ENCODE assay signal across 23 cellular contexts in genomic region chr12:83656004-83656403, GRCh38.
A peak's percentile ranks its signal among the peaks of the same experiment; 100 is the strongest.
DNase-seq lines count a peak whose midpoint lies in the region; ATAC-seq and TF ChIP-seq lines count a peak whose summit lies in the region.
"Had no signal": no experiment of that assay in that cellular context is flagged by ENCODE, and none has a peak within 500 bp of the region (broad histone marks: within the 10 kb centered on the region; RNA-seq: fewer than 3 reads in every experiment).

No MANE protein-coding gene starts in this region.

- no peak overlapping the region for H3K27ac Mint-ChIP-seq in neural progenitor cell
- H3K27ac Mint-ChIP-seq: CD14-positive monocyte; CD4-positive, alpha-beta memory T cell; HFFc6 had no signal

- intact Hi-C loops in PC-3 (cut with micrococcal nuclease) = no loop called here

- DNase-seq in NCI-H748 (lab: John Stamatoyannopoulos, UW; ENCODE audit: unreplicated experiment) (peak; percentile 22), NCI-H748 treated with DMSO at 0.1 percent for 48 hours (lab: John Stamatoyannopoulos, UW) (no peak), PC-3 (peak; percentile 6), epithelial cell of esophagus (ENCODE audit: low read depth) (peak; percentile 11), neural progenitor cell (ENCODE audit: low spot score) (no peak), coronary artery (ENCODE audit: low spot score) (no peak), NCI-H510A (lab: John Stamatoyannopoulos, UW) (no peak)
- DNase-seq in activated naive CD4-positive, alpha-beta T cell (lab: John Stamatoyannopoulos, UW) = no peak
- DNase-seq: 8988T; ACHN; AML-193; BE2C; Calu3; CD4-positive, alpha-beta memory T cell; COR-L47; DMS53; DND-41; GOT3; HFFc6 had no signal

- peak; percentile 80 for ATAC-seq in PC-3
- ATAC-seq: A549 had no signal

- H3K4me3 Mint-ChIP-seq in neural progenitor cell = no peak overlapping the region
- H3K4me3 Mint-ChIP-seq: CD14-positive monocyte; CD4-positive, alpha-beta memory T cell; HFFc6 had no signal

- TF ChIP-seq CTCF in PC-3 (conservative IDR thresholded peaks at IDR 0.05; ENCODE audit: low read depth, low read length) (no peak), epithelial cell of esophagus (IDR thresholded peaks at IDR 0.05; ENCODE audit: insufficient read depth, low read depth, low read length, missing control alignments) (no peak), neural progenitor cell (IDR thresholded peaks at IDR 0.05) (no peak), coronary artery (IDR thresholded peaks at IDR 0.05) (no peak)

- no peak overlapping the region for H2AFZ ChIP-seq in PC-3 (ENCODE audit: low read length)
- H2AFZ ChIP-seq in neural progenitor cell (replicated peaks) = peak overlapping the region; percentile 12

- no peaks in the 10 kb centered on the region for H3K36me3 ChIP-seq in PC-3 (ENCODE audit: low read depth, low read length)
- no peaks in the 10 kb centered on the region for H3K36me3 ChIP-seq in neural progenitor cell
- H3K36me3 ChIP-seq: BE2C; BLaER1 treated with 17β-estradiol and CSF1 and Interleukin-3, amounts not matched to agents 10 nM and 100 nM; HAP-1 had no signal

- H3K4me2 ChIP-seq in PC-3 (ENCODE audit: low read length) = no peak overlapping the region
- H3K4me2 ChIP-seq in neural progenitor cell = no peak overlapping the region
- H3K4me2 ChIP-seq: A549; BLaER1 treated with 17β-estradiol and CSF1 and Interleukin-3, amounts not matched to agents 10 nM and 100 nM had no signal

- no peaks in the 10 kb centered on the region for H3K27me3 Mint-ChIP-seq in neural progenitor cell (ENCODE audit: insufficient read depth, low read depth)
- H3K27me3 Mint-ChIP-seq: CD4-positive, alpha-beta memory T cell had no signal

- H3F3A ChIP-seq in PC-3 (ENCODE audit: low read length, unreplicated experiment) (no peaks in the 10 kb centered on the region), neural progenitor cell (ENCODE audit: low read depth) (no peaks in the 10 kb centered on the region)

- H3K9ac ChIP-seq in PC-3 (ENCODE audit: low read length) (no peak overlapping the region), neural progenitor cell (no peak overlapping the region)
- H3K9ac ChIP-seq: BLaER1 treated with 17β-estradiol and CSF1 and Interleukin-3, amounts not matched to agents 10 nM and 100 nM had no signal

- H3K27ac ChIP-seq in PC-3 (ENCODE audit: low read length) = no peak overlapping the region
- no peak overlapping the region for H3K27ac ChIP-seq in neural progenitor cell
- no peak overlapping the region for H3K27ac ChIP-seq in coronary artery
- H3K27ac ChIP-seq: A549; BLaER1 treated with 17β-estradiol and CSF1 and Interleukin-3, amounts not matched to agents 10 nM and 100 nM had no signal

- peaks cover 13% of the 10 kb centered on the region for H3K9me3 Mint-ChIP-seq in neural progenitor cell

- H3K9me3 ChIP-seq in PC-3 (ENCODE audit: low read length) = no peaks in the 10 kb centered on the region
- H3K9me3 ChIP-seq in neural progenitor cell (ENCODE audit: low read depth) = no peaks in the 10 kb centered on the region
- H3K9me3 ChIP-seq: A549, BE2C, HAP-1 had no signal

- peaks cover 6% of the 10 kb centered on the region; the same call in 1 of the 2 replicates for H3K4me1 ChIP-seq in PC-3 (ENCODE audit: insufficient read depth, low read length)
- H3K4me1 ChIP-seq in neural progenitor cell = no peaks in the 10 kb centered on the region
- H3K4me1 ChIP-seq: A549; BLaER1 treated with 17β-estradiol and CSF1 and Interleukin-3, amounts not matched to agents 10 nM and 100 nM; HAP-1 had no signal

- H3K27me3 ChIP-seq in PC-3 (ENCODE audit: low read length) = no peaks in the 10 kb centered on the region
- no peaks in the 10 kb centered on the region for H3K27me3 ChIP-seq in neural progenitor cell
- H3K27me3 ChIP-seq: BE2C; BLaER1 treated with 17β-estradiol and CSF1 and Interleukin-3, amounts not matched to agents 10 nM and 100 nM had no signal

- H3K4me3 ChIP-seq in PC-3 (ENCODE audit: low read length) (no peak overlapping the region), epithelial cell of esophagus (ENCODE audit: low read length) (no peak overlapping the region), neural progenitor cell (no peak overlapping the region), coronary artery (no peak overlapping the region)
- H3K4me3 ChIP-seq: A549; BLaER1 treated with 17β-estradiol and CSF1 and Interleukin-3, amounts not matched to agents 10 nM and 100 nM; HAP-1 had no signal

- BruUV-seq in PC-3 (replicated peaks; lab: Mats Ljungman, UMichigan) = no TSS peak

- H3K36me3 Mint-ChIP-seq in neural progenitor cell = no peaks in the 10 kb centered on the region
- H3K36me3 Mint-ChIP-seq: CD14-positive monocyte; CD4-positive, alpha-beta memory T cell had no signal

- H4K20me1 ChIP-seq in PC-3 (ENCODE audit: low read length) = no peaks in the 10 kb centered on the region
- no peaks in the 10 kb centered on the region for H4K20me1 ChIP-seq in neural progenitor cell (ENCODE audit: low read depth)
- H4K20me1 ChIP-seq: BLaER1 treated with 17β-estradiol and CSF1 and Interleukin-3, amounts not matched to agents 10 nM and 100 nM had no signal

- POLR2A ChIA-PET in PC-3 (lab: Charles Lee; ENCODE audit: unreplicated experiment) = no interaction called here

- H3K9me2 ChIP-seq in PC-3 (replicated peaks; ENCODE audit: low read length) = no peaks in the 10 kb centered on the region

- CTCF ChIA-PET in PC-3 (lab: Charles Lee) = interaction anchor here (0.6 kb wide), 1 partner anchor 469 kb away, joined by 3 read pairs; no protein-coding TSS in a partner anchor

- H3K4me1 Mint-ChIP-seq in neural progenitor cell = no peaks in the 10 kb centered on the region
- H3K4me1 Mint-ChIP-seq: CD14-positive monocyte; CD4-positive, alpha-beta memory T cell had no signal

- H3K79me2 ChIP-seq in PC-3 (ENCODE audit: low read length) = no peaks in the 10 kb centered on the region
- H3K79me2 ChIP-seq in neural progenitor cell (ENCODE audit: low read depth) = no peaks in the 10 kb centered on the region

Comparison
In these comparisons a context has a peak if more than half of its experiments do, and no peak if none do; other contexts are left out.
1. DNase-seq: peak in NCI-H748 (single experiment), PC-3 (single experiment) and epithelial cell of esophagus (single experiment); none in NCI-H748 treated with DMSO at 0.1 percent for 48 hours (single experiment), neural progenitor cell (single experiment), coronary artery (single experiment), NCI-H510A (single experiment) and activated naive CD4-positive, alpha-beta T cell (0 of 4).